In genomic region chr19:50202399-50202798, GRCh38 we compare ENCODE assay signal across 1 cellular context.
TF ChIP-seq lines count a peak whose summit lies in the region.

No MANE protein-coding gene starts in this region.

TF ChIP-seq in WTC11, 78 proteins besides CTCF, POLR2A, EP300 and RAD21 (continued from another document):
- TF ChIP-seq STAT6 (CRISPR knock-in tag; conservative IDR thresholded peaks at IDR 0.05; ENCODE audit: low read depth) (no peak), ZNF671 (CRISPR knock-in tag; IDR thresholded peaks at IDR 0.05) (no peak), HMGA2 (CRISPR knock-in tag; IDR thresholded peaks at IDR 0.05) (no peak), AFF4 (CRISPR knock-in tag; IDR thresholded peaks at IDR 0.05; ENCODE audit: borderline replicate concordance) (no peak), NR1H2 (CRISPR knock-in tag; IDR thresholded peaks at IDR 0.05) (no peak)
